ENCODE assay signal across 8 cellular contexts in the genomic region with DNA sequence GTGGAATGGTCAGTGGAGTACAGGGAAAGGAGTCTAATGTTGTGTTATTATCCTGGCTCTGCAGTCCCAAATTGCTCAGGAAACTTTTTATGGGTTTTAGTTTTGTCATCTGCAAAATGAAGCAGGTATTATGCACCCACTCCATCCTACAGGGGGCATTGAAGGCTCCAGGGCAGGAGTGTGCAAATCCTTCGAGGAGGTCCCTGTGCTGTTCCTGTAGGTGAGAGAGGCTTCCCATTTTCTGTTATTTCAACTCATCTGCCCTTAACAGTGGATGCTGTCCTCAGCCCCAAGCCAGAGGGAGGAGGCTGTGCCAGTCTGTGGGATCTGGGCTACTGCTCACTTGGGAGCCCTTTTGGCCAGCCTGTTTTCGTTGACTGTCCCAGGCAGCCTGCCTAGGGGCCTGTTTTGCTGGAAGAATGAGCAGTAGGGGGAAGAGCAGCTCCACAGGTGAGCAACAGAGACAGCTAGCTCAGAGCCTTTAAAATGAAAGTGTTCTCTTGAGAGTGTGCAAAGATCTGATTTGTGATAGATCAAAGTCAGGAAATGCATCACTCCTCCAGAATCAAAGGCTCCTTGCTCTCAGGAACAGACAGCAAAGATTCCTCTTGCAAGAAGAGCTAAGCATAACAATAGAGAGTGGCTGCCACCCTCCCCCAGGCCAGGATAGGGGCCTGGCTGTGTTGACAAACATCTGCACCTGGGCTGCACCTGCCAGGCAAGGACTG.
DNase-seq lines count a peak whose midpoint lies in the region; ATAC-seq and TF ChIP-seq lines count a peak whose summit lies in the region.
"Had no signal": no experiment of that assay in that cellular context is flagged by ENCODE, and none has a peak within 500 bp of the region (broad histone marks: within the 10 kb centered on the region; RNA-seq: fewer than 3 reads in every experiment).

No MANE protein-coding gene starts in this region.

- no peak overlapping the region for H3K4me3 Mint-ChIP-seq in WTC11

- ATAC-seq in WTC11 (peak; percentile 96), mucosa of descending colon (peak; percentile 88)
- ATAC-seq: GM12878 had no signal

- H3K9me3 Mint-ChIP-seq in WTC11, result peaks cover 20% of the 10 kb centered on the region

- peaks cover 11% of the 10 kb centered on the region for H3K27me3 Mint-ChIP-seq in WTC11 (ENCODE audit: low read depth)

- no peak overlapping the region for H3K4me3 ChIP-seq in HEK293 (ENCODE audit: low read depth, low read length)
- no peak overlapping the region for H3K4me3 ChIP-seq in mucosa of descending colon
- no peak overlapping the region for H3K4me3 ChIP-seq in Peyer's patch
- H3K4me3 ChIP-seq: GM12878 had no signal

- peaks cover 21% of the 10 kb centered on the region for H3K4me1 Mint-ChIP-seq in WTC11

- POLR2A ChIA-PET in HEK293 (lab: Yijun Ruan, JAX) (no interaction called here), WTC11 (lab: Charles Lee) (interaction anchor here (0.6 kb wide), 1 partner anchor 357 kb away, joined by 6 read pairs; no protein-coding TSS in a partner anchor)

- H3K27ac ChIP-seq in HEK293 (ENCODE audit: extremely low read depth, low read depth, low read length), result no peak overlapping the region
- H3K27ac ChIP-seq in Peyer's patch, result no peak overlapping the region

- no peak for TF ChIP-seq CTCF in HEK293 (tag by site-specific recombination; IDR thresholded peaks at IDR 0.05)
- TF ChIP-seq CTCF in WTC11 (IDR thresholded peaks at IDR 0.05), result no peak
- TF ChIP-seq CTCF in mucosa of descending colon (IDR thresholded peaks at IDR 0.05), result no peak
- TF ChIP-seq CTCF in Peyer's patch (IDR thresholded peaks at IDR 0.05), result peak in 1 of 6 experiments; percentile 16

- H3K4me1 ChIP-seq in HEK293 (ENCODE audit: control insufficient read depth, insufficient read depth, low read length) (no peaks in the 10 kb centered on the region), mucosa of descending colon (ENCODE audit: low read depth) (peaks cover 6% of the 10 kb centered on the region), Peyer's patch (peaks cover 0 to 8% (median 0%) of the 10 kb centered on the region in 4 donors)

- CTCF ChIA-PET in HEK293 (lab: Yijun Ruan, JAX), result no interaction called here
- CTCF ChIA-PET in WTC11 (lab: Charles Lee), result interaction anchor here (1.0 to 1.1 kb wide), 4 partner anchors 10 to 319 kb away, joined by 3 to 4 read pairs (median 3); no protein-coding TSS in a partner anchor

- intact Hi-C loops in mucosa of descending colon (cut with DNase I, micrococcal nuclease), result no loop called here

- peaks cover 3% of the 10 kb centered on the region; the same call in 1 of the 2 replicates for H3K36me3 Mint-ChIP-seq in WTC11

- no peaks in the 10 kb centered on the region for H3K27me3 ChIP-seq in Peyer's patch

- H3K27ac Mint-ChIP-seq in WTC11, result peak overlapping the region; percentile 84; the same call in 1 of the 2 replicates

- H3K36me3 ChIP-seq in HEK293 (ENCODE audit: control insufficient read depth in 2 of 2, insufficient read depth in 1 of 2, low read length in 2 of 2) (no peaks in the 10 kb centered on the region), mucosa of descending colon (ENCODE audit: low read depth) (no peaks in the 10 kb centered on the region), Peyer's patch (no peaks in the 10 kb centered on the region)

- peak; percentile 91 for DNase-seq in NCI-H2029 (lab: John Stamatoyannopoulos, UW)
- DNase-seq in WTC11 (ENCODE audit: low spot score), result peak; percentile 86
- DNase-seq in mucosa of descending colon, result peak in 2 of 3 donors; percentile 61 to 73
- no peak for DNase-seq in Peyer's patch
- DNase-seq in GM03348 (ENCODE audit: low spot score), result no peak
- no peak for DNase-seq in activated CD8-positive, alpha-beta memory T cell treated with anti-CD3 and anti-CD28 coated beads for 24 hours

- TF ChIP-seq POLR2A in Peyer's patch (IDR thresholded peaks at IDR 0.05), result no peak

- H3K9me3 ChIP-seq in HEK293 (ENCODE audit: control insufficient read depth, insufficient read depth, low read depth, low read length) (no peaks in the 10 kb centered on the region), mucosa of descending colon (no peaks in the 10 kb centered on the region), Peyer's patch (no peaks in the 10 kb centered on the region)

TF ChIP-seq in HEK293, 187 proteins besides CTCF, POLR2A, EP300 and RAD21:
- TF ChIP-seq SCRT2 (tag by site-specific recombination; IDR thresholded peaks at IDR 0.05) (0 out of 2 replicates have a peak, but pooled peaks have one; percentile 11), ZBTB17 (tag by site-specific recombination; IDR thresholded peaks at IDR 0.05) (no peak)
TF ChIP-seq in HEK293: peak in this region for 1.

TF ChIP-seq in WTC11, 78 proteins besides CTCF, POLR2A, EP300 and RAD21 (continues in another document):
- TF ChIP-seq ETV6 (CRISPR knock-in tag; IDR thresholded peaks at IDR 0.05), result peak; percentile 57; the same call in 1 of the 2 replicates
- peak; percentile 50; the same call in 1 of the 2 replicates for TF ChIP-seq CREB1 (CRISPR knock-in tag; IDR thresholded peaks at IDR 0.05)
- TF ChIP-seq, protein P1, sequence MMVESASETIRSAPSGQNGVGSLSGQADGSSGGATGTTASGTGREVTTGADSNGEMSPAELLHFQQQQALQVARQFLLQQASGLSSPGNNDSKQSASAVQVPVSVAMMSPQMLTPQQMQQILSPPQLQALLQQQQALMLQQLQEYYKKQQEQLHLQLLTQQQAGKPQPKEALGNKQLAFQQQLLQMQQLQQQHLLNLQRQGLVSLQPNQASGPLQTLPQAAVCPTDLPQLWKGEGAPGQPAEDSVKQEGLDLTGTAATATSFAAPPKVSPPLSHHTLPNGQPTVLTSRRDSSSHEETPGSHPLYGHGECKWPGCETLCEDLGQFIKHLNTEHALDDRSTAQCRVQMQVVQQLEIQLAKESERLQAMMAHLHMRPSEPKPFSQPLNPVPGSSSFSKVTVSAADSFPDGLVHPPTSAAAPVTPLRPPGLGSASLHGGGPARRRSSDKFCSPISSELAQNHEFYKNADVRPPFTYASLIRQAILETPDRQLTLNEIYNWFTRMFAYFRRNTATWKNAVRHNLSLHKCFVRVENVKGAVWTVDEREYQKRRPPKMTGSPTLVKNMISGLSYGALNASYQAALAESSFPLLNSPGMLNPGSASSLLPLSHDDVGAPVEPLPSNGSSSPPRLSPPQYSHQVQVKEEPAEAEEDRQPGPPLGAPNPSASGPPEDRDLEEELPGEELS (CRISPR knock-in tag; IDR thresholded peaks at IDR 0.05), result peak; percentile 97
- no peak for TF ChIP-seq IRF2 (CRISPR knock-in tag; IDR thresholded peaks at IDR 0.05; ENCODE audit: borderline replicate concordance, low read depth)
- TF ChIP-seq, protein P2, sequence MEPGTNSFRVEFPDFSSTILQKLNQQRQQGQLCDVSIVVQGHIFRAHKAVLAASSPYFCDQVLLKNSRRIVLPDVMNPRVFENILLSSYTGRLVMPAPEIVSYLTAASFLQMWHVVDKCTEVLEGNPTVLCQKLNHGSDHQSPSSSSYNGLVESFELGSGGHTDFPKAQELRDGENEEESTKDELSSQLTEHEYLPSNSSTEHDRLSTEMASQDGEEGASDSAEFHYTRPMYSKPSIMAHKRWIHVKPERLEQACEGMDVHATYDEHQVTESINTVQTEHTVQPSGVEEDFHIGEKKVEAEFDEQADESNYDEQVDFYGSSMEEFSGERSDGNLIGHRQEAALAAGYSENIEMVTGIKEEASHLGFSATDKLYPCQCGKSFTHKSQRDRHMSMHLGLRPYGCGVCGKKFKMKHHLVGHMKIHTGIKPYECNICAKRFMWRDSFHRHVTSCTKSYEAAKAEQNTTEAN (CRISPR knock-in tag; IDR thresholded peaks at IDR 0.05), result peak; percentile 93
- peak; percentile 97 for TF ChIP-seq FOXP1 (CRISPR knock-in tag; IDR thresholded peaks at IDR 0.05; ENCODE audit: borderline replicate concordance)
- TF ChIP-seq, protein P3, sequence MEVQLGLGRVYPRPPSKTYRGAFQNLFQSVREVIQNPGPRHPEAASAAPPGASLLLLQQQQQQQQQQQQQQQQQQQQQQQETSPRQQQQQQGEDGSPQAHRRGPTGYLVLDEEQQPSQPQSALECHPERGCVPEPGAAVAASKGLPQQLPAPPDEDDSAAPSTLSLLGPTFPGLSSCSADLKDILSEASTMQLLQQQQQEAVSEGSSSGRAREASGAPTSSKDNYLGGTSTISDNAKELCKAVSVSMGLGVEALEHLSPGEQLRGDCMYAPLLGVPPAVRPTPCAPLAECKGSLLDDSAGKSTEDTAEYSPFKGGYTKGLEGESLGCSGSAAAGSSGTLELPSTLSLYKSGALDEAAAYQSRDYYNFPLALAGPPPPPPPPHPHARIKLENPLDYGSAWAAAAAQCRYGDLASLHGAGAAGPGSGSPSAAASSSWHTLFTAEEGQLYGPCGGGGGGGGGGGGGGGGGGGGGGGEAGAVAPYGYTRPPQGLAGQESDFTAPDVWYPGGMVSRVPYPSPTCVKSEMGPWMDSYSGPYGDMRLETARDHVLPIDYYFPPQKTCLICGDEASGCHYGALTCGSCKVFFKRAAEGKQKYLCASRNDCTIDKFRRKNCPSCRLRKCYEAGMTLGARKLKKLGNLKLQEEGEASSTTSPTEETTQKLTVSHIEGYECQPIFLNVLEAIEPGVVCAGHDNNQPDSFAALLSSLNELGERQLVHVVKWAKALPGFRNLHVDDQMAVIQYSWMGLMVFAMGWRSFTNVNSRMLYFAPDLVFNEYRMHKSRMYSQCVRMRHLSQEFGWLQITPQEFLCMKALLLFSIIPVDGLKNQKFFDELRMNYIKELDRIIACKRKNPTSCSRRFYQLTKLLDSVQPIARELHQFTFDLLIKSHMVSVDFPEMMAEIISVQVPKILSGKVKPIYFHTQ (CRISPR knock-in tag; IDR thresholded peaks at IDR 0.05), result no peak
- TF ChIP-seq ZNF121 (CRISPR knock-in tag; IDR thresholded peaks at IDR 0.05), result 0 out of 2 replicates have a peak, but pooled peaks have one; percentile 49
- peak; percentile 96 for TF ChIP-seq FOXK1 (CRISPR knock-in tag; IDR thresholded peaks at IDR 0.05)
- TF ChIP-seq CREM (CRISPR knock-in tag; IDR thresholded peaks at IDR 0.05), result 0 out of 2 replicates have a peak, but pooled peaks have one; percentile 52
- TF ChIP-seq, protein P4, sequence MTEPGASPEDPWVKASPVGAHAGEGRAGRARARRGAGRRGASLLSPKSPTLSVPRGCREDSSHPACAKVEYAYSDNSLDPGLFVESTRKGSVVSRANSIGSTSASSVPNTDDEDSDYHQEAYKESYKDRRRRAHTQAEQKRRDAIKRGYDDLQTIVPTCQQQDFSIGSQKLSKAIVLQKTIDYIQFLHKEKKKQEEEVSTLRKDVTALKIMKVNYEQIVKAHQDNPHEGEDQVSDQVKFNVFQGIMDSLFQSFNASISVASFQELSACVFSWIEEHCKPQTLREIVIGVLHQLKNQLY (CRISPR knock-in tag; IDR thresholded peaks at IDR 0.05), result no peak
- TF ChIP-seq, protein P5, sequence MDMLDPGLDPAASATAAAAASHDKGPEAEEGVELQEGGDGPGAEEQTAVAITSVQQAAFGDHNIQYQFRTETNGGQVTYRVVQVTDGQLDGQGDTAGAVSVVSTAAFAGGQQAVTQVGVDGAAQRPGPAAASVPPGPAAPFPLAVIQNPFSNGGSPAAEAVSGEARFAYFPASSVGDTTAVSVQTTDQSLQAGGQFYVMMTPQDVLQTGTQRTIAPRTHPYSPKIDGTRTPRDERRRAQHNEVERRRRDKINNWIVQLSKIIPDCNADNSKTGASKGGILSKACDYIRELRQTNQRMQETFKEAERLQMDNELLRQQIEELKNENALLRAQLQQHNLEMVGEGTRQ (CRISPR knock-in tag; IDR thresholded peaks at IDR 0.05), result no peak

Comparison
In these comparisons a context has a peak if more than half of its experiments do, and no peak if none do; other contexts are left out.
1. DNase-seq: peak in NCI-H2029 (single experiment), WTC11 (single experiment) and mucosa of descending colon (2 of 3); none in Peyer's patch (0 of 3), GM03348 (single experiment) and activated CD8-positive, alpha-beta memory T cell treated with anti-CD3 and anti-CD28 coated beads for 24 hours (single experiment).